In genomic region chr17:4610656-4611055, GRCh38 we compare ENCODE assay signal across 1 cellular context.
TF ChIP-seq lines count a peak whose summit lies in the region.

No MANE protein-coding gene starts in this region.

TF ChIP-seq in HepG2, 621 proteins besides CTCF, POLR2A, EP300 and RAD21:
- TF ChIP-seq SP1 (IDR thresholded peaks at IDR 0.05) (no peak), SP1 (CRISPR knock-in tag; IDR thresholded peaks at IDR 0.05) (no peak), SMARCE1 (IDR thresholded peaks at IDR 0.05; ENCODE audit: borderline replicate concordance) (no peak), ZNF430 (CRISPR knock-in tag; IDR thresholded peaks at IDR 0.05) (no peak), HNRNPK (IDR thresholded peaks at IDR 0.05; ENCODE audit: low read depth, low read length, poor library complexity, severe bottlenecking) (no peak), ZNF496 (CRISPR knock-in tag; IDR thresholded peaks at IDR 0.05; ENCODE audit: insufficient replicate concordance) (no peak), NFE2 (CRISPR knock-in tag; IDR thresholded peaks at IDR 0.05) (no peak), KLF6 (CRISPR knock-in tag; IDR thresholded peaks at IDR 0.05) (no peak), ZNF33A (CRISPR knock-in tag; IDR thresholded peaks at IDR 0.05; ENCODE audit: borderline replicate concordance) (no peak), NR2F2 (IDR thresholded peaks at IDR 0.05; ENCODE audit: borderline replicate concordance, low read depth) (no peak), ZNF256 (CRISPR knock-in tag; conservative IDR thresholded peaks at IDR 0.05) (no peak), NFATC3 (CRISPR knock-in tag; IDR thresholded peaks at IDR 0.05) (no peak), ZNF354B (CRISPR knock-in tag; IDR thresholded peaks at IDR 0.05) (no peak), STAT5B (CRISPR knock-in tag; IDR thresholded peaks at IDR 0.05) (no peak), ZNF253 (CRISPR knock-in tag; IDR thresholded peaks at IDR 0.05; ENCODE audit: borderline replicate concordance) (no peak), ZNF10 (CRISPR knock-in tag; IDR thresholded peaks at IDR 0.05; ENCODE audit: borderline replicate concordance, low read depth) (no peak)
- TF ChIP-seq, protein P1, sequence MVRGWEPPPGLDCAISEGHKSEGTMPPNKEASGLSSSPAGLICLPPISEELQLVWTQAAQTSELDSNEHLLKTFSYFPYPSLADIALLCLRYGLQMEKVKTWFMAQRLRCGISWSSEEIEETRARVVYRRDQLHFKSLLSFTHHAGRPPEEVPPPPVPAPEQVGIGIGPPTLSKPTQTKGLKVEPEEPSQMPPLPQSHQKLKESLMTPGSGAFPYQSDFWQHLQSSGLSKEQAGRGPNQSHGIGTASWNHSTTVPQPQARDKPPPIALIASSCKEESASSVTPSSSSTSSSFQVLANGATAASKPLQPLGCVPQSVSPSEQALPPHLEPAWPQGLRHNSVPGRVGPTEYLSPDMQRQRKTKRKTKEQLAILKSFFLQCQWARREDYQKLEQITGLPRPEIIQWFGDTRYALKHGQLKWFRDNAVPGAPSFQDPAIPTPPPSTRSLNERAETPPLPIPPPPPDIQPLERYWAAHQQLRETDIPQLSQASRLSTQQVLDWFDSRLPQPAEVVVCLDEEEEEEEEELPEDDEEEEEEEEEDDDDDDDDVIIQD (CRISPR knock-in tag; IDR thresholded peaks at IDR 0.05; ENCODE audit: low read depth): no peak
- TF ChIP-seq, protein P2, sequence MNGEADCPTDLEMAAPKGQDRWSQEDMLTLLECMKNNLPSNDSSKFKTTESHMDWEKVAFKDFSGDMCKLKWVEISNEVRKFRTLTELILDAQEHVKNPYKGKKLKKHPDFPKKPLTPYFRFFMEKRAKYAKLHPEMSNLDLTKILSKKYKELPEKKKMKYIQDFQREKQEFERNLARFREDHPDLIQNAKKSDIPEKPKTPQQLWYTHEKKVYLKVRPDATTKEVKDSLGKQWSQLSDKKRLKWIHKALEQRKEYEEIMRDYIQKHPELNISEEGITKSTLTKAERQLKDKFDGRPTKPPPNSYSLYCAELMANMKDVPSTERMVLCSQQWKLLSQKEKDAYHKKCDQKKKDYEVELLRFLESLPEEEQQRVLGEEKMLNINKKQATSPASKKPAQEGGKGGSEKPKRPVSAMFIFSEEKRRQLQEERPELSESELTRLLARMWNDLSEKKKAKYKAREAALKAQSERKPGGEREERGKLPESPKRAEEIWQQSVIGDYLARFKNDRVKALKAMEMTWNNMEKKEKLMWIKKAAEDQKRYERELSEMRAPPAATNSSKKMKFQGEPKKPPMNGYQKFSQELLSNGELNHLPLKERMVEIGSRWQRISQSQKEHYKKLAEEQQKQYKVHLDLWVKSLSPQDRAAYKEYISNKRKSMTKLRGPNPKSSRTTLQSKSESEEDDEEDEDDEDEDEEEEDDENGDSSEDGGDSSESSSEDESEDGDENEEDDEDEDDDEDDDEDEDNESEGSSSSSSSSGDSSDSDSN (CRISPR knock-in tag; IDR thresholded peaks at IDR 0.05): no peak
- TF ChIP-seq, protein P3, sequence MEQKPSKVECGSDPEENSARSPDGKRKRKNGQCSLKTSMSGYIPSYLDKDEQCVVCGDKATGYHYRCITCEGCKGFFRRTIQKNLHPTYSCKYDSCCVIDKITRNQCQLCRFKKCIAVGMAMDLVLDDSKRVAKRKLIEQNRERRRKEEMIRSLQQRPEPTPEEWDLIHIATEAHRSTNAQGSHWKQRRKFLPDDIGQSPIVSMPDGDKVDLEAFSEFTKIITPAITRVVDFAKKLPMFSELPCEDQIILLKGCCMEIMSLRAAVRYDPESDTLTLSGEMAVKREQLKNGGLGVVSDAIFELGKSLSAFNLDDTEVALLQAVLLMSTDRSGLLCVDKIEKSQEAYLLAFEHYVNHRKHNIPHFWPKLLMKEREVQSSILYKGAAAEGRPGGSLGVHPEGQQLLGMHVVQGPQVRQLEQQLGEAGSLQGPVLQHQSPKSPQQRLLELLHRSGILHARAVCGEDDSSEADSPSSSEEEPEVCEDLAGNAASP (CRISPR knock-in tag; IDR thresholded peaks at IDR 0.05; ENCODE audit: borderline replicate concordance): no peak
- TF ChIP-seq, protein P4, sequence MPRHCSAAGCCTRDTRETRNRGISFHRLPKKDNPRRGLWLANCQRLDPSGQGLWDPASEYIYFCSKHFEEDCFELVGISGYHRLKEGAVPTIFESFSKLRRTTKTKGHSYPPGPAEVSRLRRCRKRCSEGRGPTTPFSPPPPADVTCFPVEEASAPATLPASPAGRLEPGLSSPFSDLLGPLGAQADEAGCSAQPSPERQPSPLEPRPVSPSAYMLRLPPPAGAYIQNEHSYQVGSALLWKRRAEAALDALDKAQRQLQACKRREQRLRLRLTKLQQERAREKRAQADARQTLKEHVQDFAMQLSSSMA (CRISPR knock-in tag; IDR thresholded peaks at IDR 0.05): no peak
